ENCODE assay signal across 13 cellular contexts in genomic region chr5:131758520-131758900, GRCh38. TPM values are rescaled to one million over a fixed set of nuclear protein-coding genes. Genes with fewer than 3 reads are reported as not detected.
A peak's percentile ranks its signal among the peaks of the same experiment; 100 is the strongest.
DNase-seq lines count a peak whose midpoint lies in the region; ATAC-seq lines count a peak whose summit lies in the region.
"Had no signal": no experiment of that assay in that cellular context is flagged by ENCODE, and none has a peak within 500 bp of the region (broad histone marks: within the 10 kb centered on the region; RNA-seq: fewer than 3 reads in every experiment).

No MANE protein-coding gene starts in this region.

- intact Hi-C loops in CD4-positive, alpha-beta memory T cell (cut with micrococcal nuclease): no loop called here
- intact Hi-C loops in head of caudate nucleus (cut with DNase I): no loop called here

- peak overlapping the region in 4 of 7 donors; percentile 13 to 77 (median 62) for H3K27ac Mint-ChIP-seq in CD4-positive, alpha-beta memory T cell
- H3K27ac Mint-ChIP-seq in activated T-helper 17 cell treated with anti-CD3 and anti-CD28 coated beads, Interleukin-2, amount 50 U/mL, for 72 hours: peak overlapping the region; percentile 1

- H3K4me1 Mint-ChIP-seq in CD4-positive, alpha-beta memory T cell: peaks cover 28 to 50% (median 41%) of the 10 kb centered on the region in 4 donors
- H3K4me1 Mint-ChIP-seq in activated T-helper 17 cell treated with anti-CD3 and anti-CD28 coated beads, Interleukin-2, amount 50 U/mL, for 72 hours: peaks cover 14% of the 10 kb centered on the region

- DNase-seq in CD4-positive, alpha-beta memory T cell: no peak
- DNase-seq in left kidney (ENCODE audit: low read depth, low spot score): peak; percentile 15
- DNase-seq in SIG-M5 (lab: John Stamatoyannopoulos, UW): no peak
- DNase-seq in head of caudate nucleus: no peak
- no peak for DNase-seq in activated CD4-positive, alpha-beta T cell treated with anti-CD3 and anti-CD28 coated beads for 48 hours
- no peak for DNase-seq in NCI-H748 treated with DMSO at 0.1 percent for 48 hours (lab: John Stamatoyannopoulos, UW)
- DNase-seq: activated T-cell treated with anti-CD3 and anti-CD28 coated beads for 4 hours; KBM-7; Peyer's patch; stimulated activated CD4-positive, alpha-beta T cell treated with anti-CD3 and anti-CD28 coated beads, Interleukin-12 subunit alpha, Interleukin-12 subunit beta, amount 100 ng/mL, for 4 hours had no signal

- H3K27me3 Mint-ChIP-seq in CD4-positive, alpha-beta memory T cell: no peaks in the 10 kb centered on the region
- H3K27me3 Mint-ChIP-seq in activated T-helper 17 cell treated with anti-CD3 and anti-CD28 coated beads, Interleukin-2, amount 50 U/mL, for 72 hours: no peaks in the 10 kb centered on the region

- CTCF ChIA-PET in CD4-positive, alpha-beta memory T cell (lab: Charles Lee; ENCODE audit: partially characterized antibody): no interaction called here

- peak overlapping the region in 2 of 8 donors; percentile 0 to 60 for H3K4me3 Mint-ChIP-seq in CD4-positive, alpha-beta memory T cell
- no peak overlapping the region for H3K4me3 Mint-ChIP-seq in activated T-helper 17 cell treated with anti-CD3 and anti-CD28 coated beads, Interleukin-2, amount 50 U/mL, for 72 hours
- H3K4me3 Mint-ChIP-seq: neural crest cell had no signal

- peaks cover 31% of the 10 kb centered on the region for H3K4me1 ChIP-seq in CD4-positive, alpha-beta memory T cell (ENCODE audit: insufficient read depth, low read length)

- no peak overlapping the region for H3K4me3 ChIP-seq in CD4-positive, alpha-beta memory T cell (ENCODE audit: low read length in 2 of 2)
- H3K4me3 ChIP-seq: Peyer's patch had no signal

- no peaks in the 10 kb centered on the region for H3K27me3 ChIP-seq in CD4-positive, alpha-beta memory T cell (ENCODE audit: insufficient read depth, low read length)
- H3K27me3 ChIP-seq: Peyer's patch had no signal

- H3K9me3 ChIP-seq in CD4-positive, alpha-beta memory T cell (ENCODE audit: control insufficient read depth in 1 of 2, low read length in 2 of 2): no peaks in the 10 kb centered on the region
- H3K9me3 ChIP-seq: Peyer's patch had no signal

- no peak overlapping the region for H3K27ac ChIP-seq in CD4-positive, alpha-beta memory T cell (ENCODE audit: low read depth, low read length)
- H3K27ac ChIP-seq: Peyer's patch had no signal

- ATAC-seq in GM21723 (IDR thresholded peaks at IDR 0.05; ENCODE audit: unreplicated experiment): peak; percentile 47
- no peak for ATAC-seq in activated T-helper 17 cell treated with anti-CD3 and anti-CD28 coated beads, Interleukin-2, amount 50 U/mL, for 72 hours (replicated peaks)

- no peaks in the 10 kb centered on the region for H3K36me3 ChIP-seq in CD4-positive, alpha-beta memory T cell (ENCODE audit: insufficient read depth, low read length)
- H3K36me3 ChIP-seq: Peyer's patch had no signal

- H3K36me3 Mint-ChIP-seq in CD4-positive, alpha-beta memory T cell: peaks cover 3 to 10% of the 10 kb centered on the region in 2 donors
- H3K36me3 Mint-ChIP-seq in activated T-helper 17 cell treated with anti-CD3 and anti-CD28 coated beads, Interleukin-2, amount 50 U/mL, for 72 hours (ENCODE audit: low read depth): no peaks in the 10 kb centered on the region

- peaks cover 0 to 7% (median 0%) of the 10 kb centered on the region in 8 donors for H3K9me3 Mint-ChIP-seq in CD4-positive, alpha-beta memory T cell
- no peaks in the 10 kb centered on the region for H3K9me3 Mint-ChIP-seq in activated T-helper 17 cell treated with anti-CD3 and anti-CD28 coated beads, Interleukin-2, amount 50 U/mL, for 72 hours

- POLR2A ChIA-PET in CD4-positive, alpha-beta memory T cell (lab: Charles Lee; ENCODE audit: partially characterized antibody): no interaction called here

RNA-seq across cellular contexts. Expression of gene FNIP1, which starts 38.3 kb away (rescaled TPM):
- 10 to 100 TPM; 34.9 to 35.9 TPM for total RNA-seq in CD4-positive, alpha-beta memory T cell
- polyA plus RNA-seq in CD4-positive, alpha-beta memory T cell: 10 to 100 TPM in 1 of 2 donors, 1 to 10 TPM in 1; 8.2 to 11.6 TPM
- total RNA-seq in activated T-helper 17 cell treated with anti-CD3 and anti-CD28 coated beads, Interleukin-2, amount 50 U/mL, for 72 hours: 10 to 100 TPM; 17.5 to 30.4 TPM
